ENCODE assay signal across 11 cellular contexts in the genomic region with DNA sequence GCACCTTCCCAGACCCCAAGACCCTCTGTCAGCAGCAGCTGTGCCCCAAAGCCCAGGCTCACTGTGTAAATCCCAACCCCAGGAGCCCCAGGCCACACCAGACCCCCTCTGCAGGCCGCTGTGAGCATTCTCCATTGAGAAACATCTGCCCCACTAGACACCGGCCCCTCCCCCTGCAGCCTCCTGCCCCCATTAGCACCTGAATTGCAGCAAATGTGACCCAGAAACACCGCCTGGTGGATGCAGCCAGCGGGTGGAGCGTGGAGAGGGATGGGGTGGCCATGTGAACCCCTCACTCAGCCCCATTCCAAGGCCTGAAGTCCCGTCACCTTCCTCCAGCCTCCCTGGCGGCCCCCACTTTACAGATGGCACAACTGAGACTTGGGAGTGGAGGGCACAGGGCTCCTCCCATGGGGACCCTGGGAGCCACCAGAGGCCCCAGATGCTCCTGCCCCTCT. TPM values are rescaled to one million over a fixed set of nuclear protein-coding genes. Genes with fewer than 3 reads are reported as not detected.
DNase-seq lines count a peak whose midpoint lies in the region; ATAC-seq and TF ChIP-seq lines count a peak whose summit lies in the region.
"Had no signal": no experiment of that assay in that cellular context is flagged by ENCODE, and none has a peak within 500 bp of the region (broad histone marks: within the 10 kb centered on the region; RNA-seq: fewer than 3 reads in every experiment).

No MANE protein-coding gene starts in this region.

- H3K36me3 ChIP-seq in iPS-18a (ENCODE audit: control insufficient read depth, low read depth, low read length) (peaks cover 12% of the 10 kb centered on the region), heart right ventricle (peaks cover 0 to 28% (median 4%) of the 10 kb centered on the region in 9 donors)

- no peak for TF ChIP-seq CTCF in WTC11 (IDR thresholded peaks at IDR 0.05)
- TF ChIP-seq CTCF in type B pancreatic cell (conservative IDR thresholded peaks at IDR 0.05): peak; percentile 19
- no peak for TF ChIP-seq CTCF in heart right ventricle (IDR thresholded peaks at IDR 0.05)

- H3K9me3 Mint-ChIP-seq in activated T-cell treated with anti-CD3 and anti-CD28 coated beads, Interleukin-2, amount 50 U/mL, for 4 hours: no peaks in the 10 kb centered on the region
- H3K9me3 Mint-ChIP-seq in WTC11 (no peaks in the 10 kb centered on the region), type B pancreatic cell (no peaks in the 10 kb centered on the region)
- H3K9me3 Mint-ChIP-seq: naive thymus-derived CD4-positive, alpha-beta T cell had no signal

- POLR2A ChIA-PET in WTC11 (lab: Charles Lee): interaction anchor here (0.6 to 1.0 kb wide), 3 partner anchors 42 to 138 kb away, joined by 3 to 6 read pairs (median 6); a partner anchor contains a TSS

- H3K27me3 Mint-ChIP-seq in activated T-cell treated with anti-CD3 and anti-CD28 coated beads, Interleukin-2, amount 50 U/mL, for 4 hours (ENCODE audit: low read depth): no peaks in the 10 kb centered on the region
- H3K27me3 Mint-ChIP-seq in WTC11 (ENCODE audit: low read depth) (no peaks in the 10 kb centered on the region), type B pancreatic cell (no peaks in the 10 kb centered on the region)
- H3K27me3 Mint-ChIP-seq: naive thymus-derived CD4-positive, alpha-beta T cell had no signal

- H3K9ac ChIP-seq in iPS-18a (ENCODE audit: low read length): peak overlapping the region; percentile 79

- 89 to 95% methylated on average over 7 of the region's 7 CpGs for WGBS in heart right ventricle, 2 donors

- intact Hi-C loops in heart right ventricle (cut with DNase I): no loop called here

- no peaks in the 10 kb centered on the region for H3K36me3 Mint-ChIP-seq in activated T-cell treated with anti-CD3 and anti-CD28 coated beads, Interleukin-2, amount 50 U/mL, for 4 hours (ENCODE audit: insufficient read depth)
- H3K36me3 Mint-ChIP-seq in WTC11: no peaks in the 10 kb centered on the region
- H3K36me3 Mint-ChIP-seq in type B pancreatic cell: no peaks in the 10 kb centered on the region

- no peak for ATAC-seq in activated T-cell treated with anti-CD3 and anti-CD28 coated beads, Interleukin-2, amount 50 U/mL, for 4 hours
- ATAC-seq in WTC11 (peak; percentile 5), heart right ventricle (no peak)
- ATAC-seq: naive thymus-derived CD4-positive, alpha-beta T cell had no signal

- no peak for DNase-seq in activated T-cell treated with anti-CD3 and anti-CD28 coated beads, Interleukin-2, amount 50 U/mL, for 4 hours
- DNase-seq in activated T-cell treated with anti-CD3 and anti-CD28 coated beads, Interleukin-2, amount 50 U/mL, for 1 hour: no peak
- DNase-seq in WTC11 (ENCODE audit: low spot score): peak; percentile 80
- no peak for DNase-seq in type B pancreatic cell (ENCODE audit: extremely low spot score, unreplicated experiment)
- no peak for DNase-seq in heart right ventricle
- DNase-seq in cerebellum (ENCODE audit: low spot score): no peak
- no peak for DNase-seq in GM03348 (ENCODE audit: low spot score)
- DNase-seq: NCI-H524 treated with DMSO at 0.1 percent for 48 hours had no signal

- CTCF ChIA-PET in WTC11 (lab: Charles Lee): interaction anchor here (0.7 to 4.2 kb wide), 9 partner anchors 10 to 104 kb away, joined by 3 to 46 read pairs (median 4); a partner anchor contains a TSS

- H3K9me3 ChIP-seq in iPS-18a (ENCODE audit: control insufficient read depth, low read depth, low read length): no peaks in the 10 kb centered on the region
- no peaks in the 10 kb centered on the region for H3K9me3 ChIP-seq in heart right ventricle

- H3K4me3 Mint-ChIP-seq in activated T-cell treated with anti-CD3 and anti-CD28 coated beads, Interleukin-2, amount 50 U/mL, for 4 hours: peak overlapping the region; percentile 80
- H3K4me3 Mint-ChIP-seq in WTC11: peak overlapping the region; percentile 76
- H3K4me3 Mint-ChIP-seq in type B pancreatic cell: peak overlapping the region; percentile 93

- H3K27me3 ChIP-seq in iPS-18a (ENCODE audit: control insufficient read depth, insufficient read depth, low read length) (no peaks in the 10 kb centered on the region), heart right ventricle (no peaks in the 10 kb centered on the region)

- peak overlapping the region; percentile 92 for H3K4me3 ChIP-seq in iPS-18a (ENCODE audit: low read length)
- H3K4me3 ChIP-seq in heart right ventricle: no peak overlapping the region

- H3K4me1 ChIP-seq in iPS-18a (ENCODE audit: control insufficient read depth, low read depth, low read length): peaks cover 14% of the 10 kb centered on the region
- peaks cover 13 to 54% (median 50%) of the 10 kb centered on the region in 9 donors for H3K4me1 ChIP-seq in heart right ventricle

- H3K27ac ChIP-seq in iPS-18a (ENCODE audit: low read length): no peak overlapping the region
- H3K27ac ChIP-seq in heart right ventricle: no peak overlapping the region

- H3K27ac Mint-ChIP-seq in WTC11 (peak overlapping the region; percentile 89), type B pancreatic cell (peak overlapping the region; percentile 97)

- peaks cover 24% of the 10 kb centered on the region for H3K4me1 Mint-ChIP-seq in activated T-cell treated with anti-CD3 and anti-CD28 coated beads, Interleukin-2, amount 50 U/mL, for 4 hours (ENCODE audit: low read depth)
- peaks cover 28% of the 10 kb centered on the region for H3K4me1 Mint-ChIP-seq in WTC11
- H3K4me1 Mint-ChIP-seq in type B pancreatic cell (ENCODE audit: unreplicated experiment): peaks cover 8% of the 10 kb centered on the region

TF ChIP-seq in WTC11, 78 proteins besides CTCF, POLR2A, EP300 and RAD21:
- TF ChIP-seq PRRX2 (CRISPR knock-in tag; IDR thresholded peaks at IDR 0.05): no peak
- TF ChIP-seq, protein P1, sequence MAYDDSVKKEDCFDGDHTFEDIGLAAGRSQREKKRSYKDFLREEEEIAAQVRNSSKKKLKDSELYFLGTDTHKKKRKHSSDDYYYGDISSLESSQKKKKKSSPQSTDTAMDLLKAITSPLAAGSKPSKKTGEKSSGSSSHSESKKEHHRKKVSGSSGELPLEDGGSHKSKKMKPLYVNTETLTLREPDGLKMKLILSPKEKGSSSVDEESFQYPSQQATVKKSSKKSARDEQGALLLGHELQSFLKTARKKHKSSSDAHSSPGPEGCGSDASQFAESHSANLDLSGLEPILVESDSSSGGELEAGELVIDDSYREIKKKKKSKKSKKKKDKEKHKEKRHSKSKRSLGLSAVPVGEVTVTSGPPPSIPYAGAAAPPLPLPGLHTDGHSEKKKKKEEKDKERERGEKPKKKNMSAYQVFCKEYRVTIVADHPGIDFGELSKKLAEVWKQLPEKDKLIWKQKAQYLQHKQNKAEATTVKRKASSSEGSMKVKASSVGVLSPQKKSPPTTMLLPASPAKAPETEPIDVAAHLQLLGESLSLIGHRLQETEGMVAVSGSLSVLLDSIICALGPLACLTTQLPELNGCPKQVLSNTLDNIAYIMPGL (CRISPR knock-in tag; IDR thresholded peaks at IDR 0.05): no peak
- TF ChIP-seq MXD4 (CRISPR knock-in tag; IDR thresholded peaks at IDR 0.05; ENCODE audit: borderline replicate concordance): no peak
- TF ChIP-seq GRHL2 (CRISPR knock-in tag; IDR thresholded peaks at IDR 0.05; ENCODE audit: insufficient replicate concordance, severe bottlenecking): no peak
- TF ChIP-seq, protein P2, sequence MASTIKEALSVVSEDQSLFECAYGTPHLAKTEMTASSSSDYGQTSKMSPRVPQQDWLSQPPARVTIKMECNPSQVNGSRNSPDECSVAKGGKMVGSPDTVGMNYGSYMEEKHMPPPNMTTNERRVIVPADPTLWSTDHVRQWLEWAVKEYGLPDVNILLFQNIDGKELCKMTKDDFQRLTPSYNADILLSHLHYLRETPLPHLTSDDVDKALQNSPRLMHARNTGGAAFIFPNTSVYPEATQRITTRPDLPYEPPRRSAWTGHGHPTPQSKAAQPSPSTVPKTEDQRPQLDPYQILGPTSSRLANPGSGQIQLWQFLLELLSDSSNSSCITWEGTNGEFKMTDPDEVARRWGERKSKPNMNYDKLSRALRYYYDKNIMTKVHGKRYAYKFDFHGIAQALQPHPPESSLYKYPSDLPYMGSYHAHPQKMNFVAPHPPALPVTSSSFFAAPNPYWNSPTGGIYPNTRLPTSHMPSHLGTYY (CRISPR knock-in tag; IDR thresholded peaks at IDR 0.05): no peak
- no peak for TF ChIP-seq CBFB (CRISPR knock-in tag; IDR thresholded peaks at IDR 0.05; ENCODE audit: low read depth)
- no peak for TF ChIP-seq SP1 (CRISPR knock-in tag; conservative IDR thresholded peaks at IDR 0.05)
- no peak for TF ChIP-seq ZNF263 (CRISPR knock-in tag; IDR thresholded peaks at IDR 0.05; ENCODE audit: low read depth)
- no peak for TF ChIP-seq HMGA2 (CRISPR knock-in tag; IDR thresholded peaks at IDR 0.05)
- no peak for TF ChIP-seq EMX1 (CRISPR knock-in tag; IDR thresholded peaks at IDR 0.05)
- TF ChIP-seq JUN (CRISPR knock-in tag; IDR thresholded peaks at IDR 0.05): no peak
TF ChIP-seq in WTC11: peak in this region for 0.

RNA-seq across cellular contexts. Expression of a gene that starts 2.2 kb away (rescaled TPM):
- total RNA-seq in activated T-cell treated with anti-CD3 and anti-CD28 coated beads, Interleukin-2, amount 50 U/mL, for 4 hours: 10 to 100 TPM; 22.5 to 27.2 (median 23.7) TPM
- total RNA-seq in WTC11 (2021) (56.8 to 59.5 TPM (median 59.0 TPM) in 3 replicates), type B pancreatic cell (ENCODE audit: low replicate concordance) (49.2 and 85.9 TPM in 2 replicates), heart right ventricle (10 to 100 TPM; 14.7 to 34.4 (median 20.4) TPM), cerebellum (3.6 TPM)
- polyA plus RNA-seq in heart right ventricle: 10 to 100 TPM; 19.4 to 39.4 TPM

RNA-seq across cellular contexts. Expression of a gene that starts 12.1 kb away (rescaled TPM):
- total RNA-seq in activated T-cell treated with anti-CD3 and anti-CD28 coated beads, Interleukin-2, amount 50 U/mL, for 4 hours: 10 to 100 TPM; 56.5 to 60.5 (median 58.0) TPM
- 79.4 to 88.8 TPM (median 80.7 TPM) in 3 replicates for total RNA-seq in WTC11 (2021)
- total RNA-seq in type B pancreatic cell (ENCODE audit: low replicate concordance): 87.9 and 88.6 TPM in 2 replicates
- 10 to 100 TPM; 32.2 to 73.5 (median 42.9) TPM for total RNA-seq in heart right ventricle
- 10 to 100 TPM; 19.2 to 20.3 TPM for polyA plus RNA-seq in heart right ventricle
- total RNA-seq in cerebellum: 38.6 TPM

RNA-seq across cellular contexts. Expression of a gene that starts 56.4 kb away (rescaled TPM):
- total RNA-seq in activated T-cell treated with anti-CD3 and anti-CD28 coated beads, Interleukin-2, amount 50 U/mL, for 4 hours: under 1 TPM in 2 of 3 donors, not detected in 1; 0.05 to 0.10 TPM
- total RNA-seq in WTC11 (2021) (1.3 to 2.1 TPM (median 1.5 TPM) in 3 replicates), type B pancreatic cell (ENCODE audit: low replicate concordance) (0.14 and 0.43 TPM in 2 replicates), heart right ventricle (under 1 TPM; 0.06 to 0.21 (median 0.09) TPM), cerebellum (0.18 TPM)
- polyA plus RNA-seq in heart right ventricle: under 1 TPM in 1 of 2 donors, not detected in 1; 0.01 TPM
- total RNA-seq: H4 had no signal
- polyA plus RNA-seq: naive thymus-derived CD4-positive, alpha-beta T cell had no signal
